In genomic region chr3:129593595-129594339, GRCh38 we compare ENCODE assay signal across 8 cellular contexts. TPM values are rescaled to one million over a fixed set of nuclear protein-coding genes. Genes with fewer than 3 reads are reported as not detected.
DNase-seq lines count a peak whose midpoint lies in the region; ATAC-seq and TF ChIP-seq lines count a peak whose summit lies in the region.

No MANE protein-coding gene starts in this region.

- H3K27me3 ChIP-seq in lung (ENCODE audit: control insufficient read depth, insufficient read depth), result no peaks in the 10 kb centered on the region

- H3K9me3 ChIP-seq in lung (ENCODE audit: control insufficient read depth in 2 of 2, insufficient read depth in 1 of 2, low read length in 1 of 2), result no peaks in the 10 kb centered on the region

- DNase-seq in NCI-H526 (lab: John Stamatoyannopoulos, UW) (peak; percentile 60 to 74), lung (ENCODE audit: low spot score) (peak; percentile 53), Ammon's horn (ENCODE audit: low spot score) (no peak), GM13976 (ENCODE audit: low spot score) (no peak), kidney tubule cell (ENCODE audit: low spot score) (no peak)
- peak; percentile 50 for DNase-seq in activated gamma-delta T cell treated with anti-CD3 and anti-CD28 coated beads, Interleukin-2, amount 50 U/mL, for 16 hours (ENCODE audit: low read depth)
- DNase-seq in stimulated activated CD8-positive, alpha-beta memory T cell treated with anti-CD3 and anti-CD28 coated beads, Interleukin-7, amount 100 ng/mL, for 24 hours (ENCODE audit: low read depth), result peak; percentile 40

- 15 to 24% methylated on average over 22 of the region's 22 CpGs for WGBS in lung, 2 donors

- H3K36me3 ChIP-seq in lung (ENCODE audit: control insufficient read depth in 2 of 2, insufficient read depth in 2 of 2, low read length in 2 of 2), result peaks cover 0 to 4% of the 10 kb centered on the region in 2 donors

- ATAC-seq in HG02678 (IDR thresholded peaks at IDR 0.05; ENCODE audit: unreplicated experiment) (peak; percentile 56), lung (ENCODE audit: insufficient read depth, low FRiP score) (peak; percentile 6)

- peak overlapping the region; percentile 30 to 93 for H3K27ac ChIP-seq in lung (ENCODE audit: low read depth in 1 of 2, low read length in 1 of 2)

- no peak for TF ChIP-seq CTCF in lung (IDR thresholded peaks at IDR 0.05; ENCODE audit: control extremely low read depth, extremely low read depth)
- no peak for TF ChIP-seq CTCF in GM13976 (IDR thresholded peaks at IDR 0.05; ENCODE audit: borderline replicate concordance, control extremely low read depth, extremely low read depth, insufficient read depth, missing control alignments)

- H3K4me1 ChIP-seq in lung (ENCODE audit: control insufficient read depth in 2 of 2, insufficient read depth in 2 of 2, low read length in 2 of 2), result peaks cover 0 to 62% of the 10 kb centered on the region in 2 donors

- in situ Hi-C loops in GM13976 (cut with MboI; ENCODE audit: low sequenced_read_pairs, unreplicated experiment), result no loop called here

- no peak overlapping the region for H3K4me3 ChIP-seq in lung

RNA-seq across cellular contexts. Expression of gene PLXND1, which starts 12.7 kb away (rescaled TPM):
- total RNA-seq in lung, result 100 to 1,000 TPM; 191 to 233 TPM
- polyA plus RNA-seq in lung, result 100 to 1,000 TPM; 128 to 168 TPM

RNA-seq across cellular contexts. Expression of gene H1-8, which starts 50.8 kb away (rescaled TPM):
- not detected for total RNA-seq in lung
- polyA plus RNA-seq in lung, result not detected

Comparison
In these comparisons a context has a peak if more than half of its experiments do, and no peak if none do; other contexts are left out.
1. DNase-seq: peak in NCI-H526 (2 of 2), activated gamma-delta T cell treated with anti-CD3 and anti-CD28 coated beads, Interleukin-2, amount 50 U/mL, for 16 hours (single experiment), lung (single experiment) and stimulated activated CD8-positive, alpha-beta memory T cell treated with anti-CD3 and anti-CD28 coated beads, Interleukin-7, amount 100 ng/mL, for 24 hours (single experiment); none in Ammon's horn (single experiment), GM13976 (single experiment) and kidney tubule cell (single experiment).